In the genomic region with DNA sequence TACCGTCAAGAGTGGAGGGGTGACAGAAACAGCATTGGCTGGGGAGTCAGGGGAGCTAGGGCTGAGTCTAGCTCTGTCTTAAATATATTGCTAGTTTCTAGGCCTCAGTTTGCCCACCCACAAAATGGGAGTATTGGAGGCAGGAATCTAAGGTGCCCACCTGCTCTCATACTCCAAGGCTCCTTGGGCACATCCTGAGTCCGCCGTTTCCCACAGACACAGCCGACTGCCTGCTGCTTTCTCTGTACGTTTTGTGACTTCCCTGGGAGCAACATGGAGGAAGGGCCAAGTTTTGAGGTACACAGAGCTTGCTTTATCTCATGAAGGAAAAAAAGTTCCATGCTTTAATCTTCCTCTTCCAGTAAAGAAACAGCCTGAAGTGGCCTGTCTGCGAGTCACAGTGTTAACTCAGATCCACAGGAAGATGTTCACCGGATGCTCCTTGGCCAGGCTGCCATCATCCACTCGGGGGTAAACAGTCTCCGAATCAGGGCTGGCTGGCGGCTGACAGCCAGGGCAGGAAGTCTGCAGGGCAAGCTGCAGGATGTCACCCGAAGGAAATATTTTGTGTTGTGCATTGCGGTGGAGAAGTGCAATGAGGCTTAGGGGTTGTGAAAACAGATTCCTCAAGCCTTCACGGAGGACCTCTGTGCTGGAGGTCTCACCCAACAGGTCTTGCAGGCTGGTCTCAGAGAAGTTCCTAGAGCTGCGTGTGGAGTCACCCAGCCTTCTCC, we compare ENCODE assay signal across 8 cellular contexts. TPM values are rescaled to one million over a fixed set of nuclear protein-coding genes. Genes with fewer than 3 reads are reported as not detected.
A peak's percentile ranks its signal among the peaks of the same experiment; 100 is the strongest.
DNase-seq lines count a peak whose midpoint lies in the region; ATAC-seq lines count a peak whose summit lies in the region.

No MANE protein-coding gene starts in this region.

- H3K36me3 Mint-ChIP-seq in activated T-helper 17 cell treated with anti-CD3 and anti-CD28 coated beads, Interleukin-2, amount 50 U/mL, for 72 hours (ENCODE audit: low read depth) = no peaks in the 10 kb centered on the region

- peaks cover 2% of the 10 kb centered on the region for H3K9me3 ChIP-seq in thymus (ENCODE audit: control insufficient read depth)

- 18% methylated on average over 14 of the region's 14 CpGs for WGBS in thymus

- H3K4me3 Mint-ChIP-seq in activated T-helper 17 cell treated with anti-CD3 and anti-CD28 coated beads, Interleukin-2, amount 50 U/mL, for 72 hours = peak overlapping the region; percentile 82

- H3K4me1 Mint-ChIP-seq in activated T-helper 17 cell treated with anti-CD3 and anti-CD28 coated beads, Interleukin-2, amount 50 U/mL, for 72 hours = peaks cover 25% of the 10 kb centered on the region

- peaks cover 9% of the 10 kb centered on the region for H3K4me1 ChIP-seq in thymus (ENCODE audit: control insufficient read depth, insufficient read depth, low read length)

- peak overlapping the region; percentile 91 for H3K27ac ChIP-seq in thymus (ENCODE audit: low read depth)

- peak overlapping the region; percentile 1 for H3K4me3 ChIP-seq in thymus (ENCODE audit: low read length)

- no peaks in the 10 kb centered on the region for H3K9me3 Mint-ChIP-seq in activated T-helper 17 cell treated with anti-CD3 and anti-CD28 coated beads, Interleukin-2, amount 50 U/mL, for 72 hours

- H3K27me3 ChIP-seq in thymus (ENCODE audit: control insufficient read depth, insufficient read depth) = no peaks in the 10 kb centered on the region

- peak; percentile 34 for ATAC-seq in activated T-helper 17 cell treated with anti-CD3 and anti-CD28 coated beads, Interleukin-2, amount 50 U/mL, for 72 hours (replicated peaks)
- ATAC-seq in HG03521 (IDR thresholded peaks at IDR 0.05; ENCODE audit: unreplicated experiment) (no peak), GM19351 (IDR thresholded peaks at IDR 0.05; ENCODE audit: unreplicated experiment) (no peak), HG03442 (IDR thresholded peaks at IDR 0.05; ENCODE audit: unreplicated experiment) (no peak)

- no peaks in the 10 kb centered on the region for H3K36me3 ChIP-seq in thymus (ENCODE audit: control insufficient read depth, insufficient read depth)

- DNase-seq in activated T-cell treated with anti-CD3 and anti-CD28 coated beads for 1 hour (ENCODE audit: low read depth) = peak; percentile 65
- no peak for DNase-seq in activated T-cell treated with anti-CD3 and anti-CD28 coated beads for 4 hours
- peak; percentile 49 for DNase-seq in iris pigment epithelial cell (ENCODE audit: low read depth)

- no peaks in the 10 kb centered on the region for H3K27me3 Mint-ChIP-seq in activated T-helper 17 cell treated with anti-CD3 and anti-CD28 coated beads, Interleukin-2, amount 50 U/mL, for 72 hours

- H3K27ac Mint-ChIP-seq in activated T-helper 17 cell treated with anti-CD3 and anti-CD28 coated beads, Interleukin-2, amount 50 U/mL, for 72 hours = peak overlapping the region; percentile 92

RNA-seq across cellular contexts. Expression of gene CERK, which starts 11.1 kb away (rescaled TPM):
- total RNA-seq in activated T-helper 17 cell treated with anti-CD3 and anti-CD28 coated beads, Interleukin-2, amount 50 U/mL, for 72 hours = 100 to 1,000 TPM in 1 of 2 donors, 10 to 100 TPM in 1; 90.7 to 124 TPM
- 47.1 TPM for polyA plus RNA-seq in thymus

RNA-seq across cellular contexts. Expression of gene TBC1D22A, which starts 13.3 kb away (rescaled TPM):
- total RNA-seq in activated T-helper 17 cell treated with anti-CD3 and anti-CD28 coated beads, Interleukin-2, amount 50 U/mL, for 72 hours = 100 to 1,000 TPM in 1 of 2 donors, 10 to 100 TPM in 1; 52.4 to 108 TPM
- polyA plus RNA-seq in thymus = 25.7 TPM
